ENCODE assay signal across 13 cellular contexts in genomic region chr1:182198006-182198605, GRCh38.
A peak's percentile ranks its signal among the peaks of the same experiment; 100 is the strongest.
DNase-seq lines count a peak whose midpoint lies in the region; ATAC-seq and TF ChIP-seq lines count a peak whose summit lies in the region.
"Had no signal": no experiment of that assay in that cellular context is flagged by ENCODE, and none has a peak within 500 bp of the region (broad histone marks: within the 10 kb centered on the region; RNA-seq: fewer than 3 reads in every experiment).

No MANE protein-coding gene starts in this region.

- H3K27me3 Mint-ChIP-seq in activated naive CD8-positive, alpha-beta T cell treated with anti-CD3 and anti-CD28 coated beads for 36 hours = peaks cover 5% of the 10 kb centered on the region
- H3K27me3 Mint-ChIP-seq in activated naive CD8-positive, alpha-beta T cell treated with anti-CD3 and anti-CD28 coated beads, Interleukin-2, amount 50 U/mL, for 24 hours = no peaks in the 10 kb centered on the region

- TF ChIP-seq CTCF in kidney epithelial cell (IDR thresholded peaks at IDR 0.05; ENCODE audit: insufficient read depth, low read length, poor library complexity, severe bottlenecking) (peak; percentile 12), upper lobe of right lung (IDR thresholded peaks at IDR 0.05) (peak; percentile 37)

- peak overlapping the region; percentile 45 for H3K27ac Mint-ChIP-seq in activated naive CD8-positive, alpha-beta T cell treated with anti-CD3 and anti-CD28 coated beads for 36 hours
- H3K27ac Mint-ChIP-seq in activated naive CD8-positive, alpha-beta T cell treated with anti-CD3 and anti-CD28 coated beads, Interleukin-2, amount 50 U/mL, for 24 hours = no peak overlapping the region
- H3K27ac Mint-ChIP-seq: activated naive CD8-positive, alpha-beta T cell treated with anti-CD3 and anti-CD28 coated beads, Interleukin-2, amount 10 ng/mL, durations not matched to agents 7 days and 5 days; stimulated activated naive CD8-positive, alpha-beta T cell treated with anti-CD3 and anti-CD28 coated beads, Interleukin-15, Interleukin-2, amounts not matched to agents 100 ng/mL and 50 ng/mL, for 24 hours had no signal

- no peaks in the 10 kb centered on the region for H3K9me3 ChIP-seq in upper lobe of right lung
- H3K9me3 ChIP-seq: BLaER1 had no signal

- peaks cover 21% of the 10 kb centered on the region for H3K4me1 ChIP-seq in upper lobe of right lung
- H3K4me1 ChIP-seq: BLaER1 had no signal

- no peak overlapping the region for H3K4me3 Mint-ChIP-seq in activated naive CD8-positive, alpha-beta T cell treated with anti-CD3 and anti-CD28 coated beads for 36 hours
- H3K4me3 Mint-ChIP-seq in activated naive CD8-positive, alpha-beta T cell treated with anti-CD3 and anti-CD28 coated beads, Interleukin-2, amount 50 U/mL, for 24 hours = no peak overlapping the region
- H3K4me3 Mint-ChIP-seq: activated naive CD8-positive, alpha-beta T cell treated with anti-CD3 and anti-CD28 coated beads, Interleukin-2, amount 10 ng/mL, durations not matched to agents 7 days and 5 days; stimulated activated naive CD8-positive, alpha-beta T cell treated with anti-CD3 and anti-CD28 coated beads, Interleukin-15, Interleukin-2, amounts not matched to agents 100 ng/mL and 50 ng/mL, for 24 hours had no signal

- H3K4me3 ChIP-seq in kidney epithelial cell (ENCODE audit: low read depth, low read length) (no peak overlapping the region), upper lobe of right lung (no peak overlapping the region)
- H3K4me3 ChIP-seq: BLaER1 had no signal

- no peaks in the 10 kb centered on the region for H3K9me3 Mint-ChIP-seq in activated naive CD8-positive, alpha-beta T cell treated with anti-CD3 and anti-CD28 coated beads for 36 hours
- H3K9me3 Mint-ChIP-seq in activated naive CD8-positive, alpha-beta T cell treated with anti-CD3 and anti-CD28 coated beads, Interleukin-2, amount 50 U/mL, for 24 hours = no peaks in the 10 kb centered on the region
- H3K9me3 Mint-ChIP-seq: activated naive CD8-positive, alpha-beta T cell treated with anti-CD3 and anti-CD28 coated beads, Interleukin-2, amount 10 ng/mL, durations not matched to agents 7 days and 5 days; stimulated activated naive CD8-positive, alpha-beta T cell treated with anti-CD3 and anti-CD28 coated beads, Interleukin-15, Interleukin-2, amounts not matched to agents 100 ng/mL and 50 ng/mL, for 24 hours had no signal

- H3K27me3 ChIP-seq in kidney epithelial cell (ENCODE audit: control insufficient read depth, insufficient read depth, low read length) (peaks cover 2% of the 10 kb centered on the region), upper lobe of right lung (no peaks in the 10 kb centered on the region)
- H3K27me3 ChIP-seq: BLaER1 had no signal

- ATAC-seq in activated naive CD8-positive, alpha-beta T cell treated with anti-CD3 and anti-CD28 coated beads, Interleukin-2, amount 50 U/mL, for 24 hours = no peak
- ATAC-seq in upper lobe of right lung = peak; percentile 33
- ATAC-seq in sciatic nerve = no peak
- ATAC-seq in HG03095 (IDR thresholded peaks at IDR 0.05; ENCODE audit: unreplicated experiment) = no peak

- H3K36me3 Mint-ChIP-seq in activated naive CD8-positive, alpha-beta T cell treated with anti-CD3 and anti-CD28 coated beads for 36 hours = no peaks in the 10 kb centered on the region
- no peaks in the 10 kb centered on the region for H3K36me3 Mint-ChIP-seq in activated naive CD8-positive, alpha-beta T cell treated with anti-CD3 and anti-CD28 coated beads, Interleukin-2, amount 50 U/mL, for 24 hours (ENCODE audit: low read depth)
- H3K36me3 Mint-ChIP-seq: activated naive CD8-positive, alpha-beta T cell treated with anti-CD3 and anti-CD28 coated beads, Interleukin-2, amount 10 ng/mL, durations not matched to agents 7 days and 5 days had no signal

- H3K36me3 ChIP-seq in kidney epithelial cell (ENCODE audit: control insufficient read depth, insufficient read depth, low read length) (no peaks in the 10 kb centered on the region), upper lobe of right lung (no peaks in the 10 kb centered on the region)
- H3K36me3 ChIP-seq: BLaER1 had no signal

- no peaks in the 10 kb centered on the region for H3K4me1 Mint-ChIP-seq in activated naive CD8-positive, alpha-beta T cell treated with anti-CD3 and anti-CD28 coated beads for 36 hours
- no peaks in the 10 kb centered on the region for H3K4me1 Mint-ChIP-seq in activated naive CD8-positive, alpha-beta T cell treated with anti-CD3 and anti-CD28 coated beads, Interleukin-2, amount 50 U/mL, for 24 hours
- H3K4me1 Mint-ChIP-seq: activated naive CD8-positive, alpha-beta T cell treated with anti-CD3 and anti-CD28 coated beads, Interleukin-2, amount 10 ng/mL, durations not matched to agents 7 days and 5 days had no signal

- intact Hi-C loops in upper lobe of right lung (cut with DNase I) (no loop called here), sciatic nerve (cut with DNase I) (no loop called here)

- peak overlapping the region; percentile 34 for H3K27ac ChIP-seq in upper lobe of right lung
- H3K27ac ChIP-seq: BLaER1 had no signal

- no peak for DNase-seq in activated naive CD8-positive, alpha-beta T cell treated with anti-CD3 and anti-CD28 coated beads for 36 hours
- DNase-seq in activated naive CD8-positive, alpha-beta T cell treated with anti-CD3 and anti-CD28 coated beads, Interleukin-2, amount 50 U/mL, for 24 hours = no peak
- DNase-seq in SW480 (ENCODE audit: low spot score) (peak; percentile 4), kidney epithelial cell (ENCODE audit: low read depth) (no peak), upper lobe of right lung (no peak), NCI-H524 treated with DMSO at 0.1 percent for 48 hours (lab: John Stamatoyannopoulos, UW) (no peak), sciatic nerve (ENCODE audit: low spot score) (no peak)
- DNase-seq: activated naive CD8-positive, alpha-beta T cell treated with anti-CD3 and anti-CD28 coated beads, Interleukin-2, amount 10 ng/mL, durations not matched to agents 7 days and 5 days; hypothalamus; retina had no signal
